Comparison of ENCODE assay signal across 8 cellular contexts in the genomic region with DNA sequence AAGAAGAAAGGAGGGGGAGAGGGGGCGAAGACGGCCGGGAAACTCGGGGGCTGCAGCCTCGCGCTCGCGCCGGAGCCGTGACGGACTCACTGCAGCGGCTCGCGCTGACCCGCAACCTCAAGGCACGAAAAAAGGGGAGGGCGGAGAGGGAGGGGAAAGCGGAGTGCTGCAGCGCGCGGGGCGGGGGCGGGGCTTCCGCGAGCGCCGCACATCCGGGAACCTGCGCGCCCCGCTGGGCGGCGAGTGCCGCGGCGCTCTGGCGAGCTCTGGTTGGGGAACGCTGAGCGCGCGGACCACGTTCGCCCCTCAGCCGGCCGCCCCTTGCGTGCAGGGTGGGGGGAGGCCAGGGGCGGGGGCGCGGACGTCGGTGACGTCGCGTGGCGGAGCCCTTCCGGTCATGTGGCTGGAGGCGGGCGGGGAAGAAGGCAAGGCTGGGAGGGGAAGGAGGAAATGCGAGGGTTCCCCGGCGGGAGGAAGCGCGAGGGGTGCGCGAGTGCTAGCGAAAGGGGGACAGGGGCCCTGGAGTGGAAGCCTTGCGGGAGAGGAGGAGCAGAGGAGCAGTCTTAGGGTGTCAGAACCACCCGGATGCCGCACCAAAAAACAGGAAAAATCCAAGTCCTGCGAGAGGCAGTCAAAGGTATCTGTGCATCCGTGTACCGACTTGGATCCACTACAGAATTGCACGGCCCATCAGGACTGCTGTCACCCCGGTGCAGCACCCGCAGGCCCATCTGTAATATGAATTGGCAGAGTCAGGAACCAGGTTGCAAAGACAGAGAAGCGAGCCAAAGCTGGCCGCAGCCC. TPM values are rescaled to one million over a fixed set of nuclear protein-coding genes. Genes with fewer than 3 reads are reported as not detected.
DNase-seq lines count a peak whose midpoint lies in the region; ATAC-seq and TF ChIP-seq lines count a peak whose summit lies in the region.

A gene with protein sequence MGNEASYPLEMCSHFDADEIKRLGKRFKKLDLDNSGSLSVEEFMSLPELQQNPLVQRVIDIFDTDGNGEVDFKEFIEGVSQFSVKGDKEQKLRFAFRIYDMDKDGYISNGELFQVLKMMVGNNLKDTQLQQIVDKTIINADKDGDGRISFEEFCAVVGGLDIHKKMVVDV (minus strand): TSS at position 126 of the 804 bp plus-strand sequence. CDS start 405 bp downstream, outside the sequence.

- no peaks in the 10 kb centered on the region for H3K27me3 Mint-ChIP-seq in IgD-negative memory B cell

- peak within 1 kb of the TSS; percentile 97 to 99 (median 98) for H3K4me3 Mint-ChIP-seq in IgD-negative memory B cell

- H3K27ac Mint-ChIP-seq in IgD-negative memory B cell, result peak within 1 kb of the TSS; percentile 97 to 99 (median 98)

- no peaks in the 10 kb centered on the region for H3K9me3 Mint-ChIP-seq in IgD-negative memory B cell

- H3K36me3 Mint-ChIP-seq in IgD-negative memory B cell, result peaks cover 2% of the 10 kb centered on the region

- H3K4me1 Mint-ChIP-seq in IgD-negative memory B cell, result peaks cover 18 to 25% (median 20%) of the 10 kb centered on the region in 3 donors

- TF ChIP-seq CTCF in epithelial cell of esophagus (IDR thresholded peaks at IDR 0.05; ENCODE audit: insufficient read depth, low read depth, low read length, missing control alignments), result no peak

- peak; percentile 77 for ATAC-seq in GM21528 (IDR thresholded peaks at IDR 0.05; ENCODE audit: low FRiP score, unreplicated experiment)

- peaks cover 40% of the 10 kb centered on the region for H3K4me1 ChIP-seq in mononuclear cell (ENCODE audit: insufficient read depth, low read length)

- H3K9me3 ChIP-seq in mononuclear cell (ENCODE audit: low read depth, low read length), result no peaks in the 10 kb centered on the region

- no peaks in the 10 kb centered on the region for H3K27me3 ChIP-seq in mononuclear cell (ENCODE audit: insufficient read depth, low read length)

- DNase-seq in DMS 273 (lab: John Stamatoyannopoulos, UW; ENCODE audit: unreplicated experiment), result peak; percentile 99
- peak; percentile 92 for DNase-seq in OCI-M1 (lab: John Stamatoyannopoulos, UW)
- DNase-seq in activated T-cell treated with anti-CD3 and anti-CD28 coated beads for 4 hours, result peak; percentile 85
- peak; percentile 98 for DNase-seq in epithelial cell of esophagus (ENCODE audit: low read depth)
- DNase-seq in stimulated activated CD8-positive, alpha-beta memory T cell treated with anti-CD3 and anti-CD28 coated beads, Interleukin-2, amount 100 ng/mL, for 48 hours (ENCODE audit: low read depth in 2 of 2), result peak; percentile 90 to 95

- peak within 1 kb of the TSS; percentile 97 for H3K4me3 ChIP-seq in epithelial cell of esophagus (ENCODE audit: low read length)
- peak within 1 kb of the TSS; percentile 87 for H3K4me3 ChIP-seq in mononuclear cell (ENCODE audit: low read length)

RNA-seq across cellular contexts. Expression of the gene that starts here (rescaled TPM):
- polyA plus RNA-seq in IgD-negative memory B cell, result 1.7 TPM
- total RNA-seq in mononuclear cell, result 62.1 TPM

Comparison
In these comparisons a context has a peak if more than half of its experiments do, and no peak if none do; other contexts are left out.
1. Peak in every context shown above with its lines: DNase-seq, ATAC-seq and H3K4me3 ChIP-seq.